In genomic region chr4:83484500-83485431, GRCh38 we compare ENCODE assay signal across 8 cellular contexts. TPM values are rescaled to one million over a fixed set of nuclear protein-coding genes. Genes with fewer than 3 reads are reported as not detected.
DNase-seq lines count a peak whose midpoint lies in the region; ATAC-seq, FAIRE-seq and TF ChIP-seq lines count a peak whose summit lies in the region.

Gene ABRAXAS1, minus strand, starts transcription at chr4:83485100. Its CDS starts 28 bp downstream, at chr4:83485072.

- CTCF ChIA-PET in H1 (lab: Charles Lee; ENCODE audit: partially characterized antibody) = interaction anchor here (0.6 to 1.2 kb wide), 3 partner anchors 10 to 396 kb away, joined by 3 read pairs; no protein-coding TSS in a partner anchor

- DNase-seq in COLO829 (ENCODE audit: low spot score) = peak; percentile 97
- peak; percentile 93 for DNase-seq in HT1080 (ENCODE audit: low read depth)
- peak; percentile 91 to 96 for DNase-seq in NOMO-1 (lab: John Stamatoyannopoulos, UW; ENCODE audit: unreplicated experiment in 2 of 2)
- peak; percentile 78 to 93 (median 81) for DNase-seq in activated CD8-positive, alpha-beta memory T cell treated with anti-CD3 and anti-CD28 coated beads for 48 hours (ENCODE audit: low read depth in 2 of 3, low spot score in 2 of 3)
- peak; percentile 87 to 92 for DNase-seq in H1 (ENCODE audit: low read depth in 1 of 2, low spot score in 2 of 2)
- DNase-seq in mesendoderm = peak; percentile 98
- peak; percentile 96 for DNase-seq in stimulated activated CD8-positive, alpha-beta memory T cell treated with anti-CD3 and anti-CD28 coated beads, Interleukin-12 subunit alpha, Interleukin-12 subunit beta, amount 100 ng/mL, for 4 hours (ENCODE audit: low read depth)

- peak; percentile 94 for ATAC-seq in GM21367 (IDR thresholded peaks at IDR 0.05; ENCODE audit: unreplicated experiment)

- H4K20me1 ChIP-seq in H1 (replicated peaks in 1 of 2; ENCODE audit: control insufficient read depth in 1 of 2, insufficient read depth in 2 of 2, low read length in 2 of 2) = no peaks in the 10 kb centered on the region

- no peak within 1 kb of the TSS for H2BK120ac ChIP-seq in H1 (replicated peaks; ENCODE audit: low read depth, low read length)
- no peak within 1 kb of the TSS for H2BK120ac ChIP-seq in mesendoderm (ENCODE audit: low read depth, low read length)

- H3K4ac ChIP-seq in H1 (replicated peaks; ENCODE audit: insufficient read length, low read depth, low read length) = no peak within 1 kb of the TSS
- H3K4ac ChIP-seq in mesendoderm (ENCODE audit: low read depth, low read length) = peak within 1 kb of the TSS; percentile 4

- H4K91ac ChIP-seq in H1 (replicated peaks; ENCODE audit: insufficient read length, low read length) = no peak within 1 kb of the TSS

- no peak within 1 kb of the TSS for H3K14ac ChIP-seq in H1 (ENCODE audit: insufficient read length)

- H3K56ac ChIP-seq in H1 (replicated peaks; ENCODE audit: insufficient read length, low read depth, low read length) (no peak within 1 kb of the TSS), mesendoderm (ENCODE audit: low read length) (peak within 1 kb of the TSS; percentile 98)

- H2BK15ac ChIP-seq in H1 (ENCODE audit: low read length) (no peak within 1 kb of the TSS), mesendoderm (replicated peaks; ENCODE audit: low read depth) (no peak within 1 kb of the TSS)

- H3K18ac ChIP-seq in H1 (ENCODE audit: extremely low read depth, low read length) (0 out of 2 replicates have a peak within 1 kb of the TSS, but pooled peaks have one; percentile 78), mesendoderm (ENCODE audit: low read length) (peak within 1 kb of the TSS; percentile 69)

- no peaks in the 10 kb centered on the region for H3K9me3 ChIP-seq in H1 (ENCODE audit: insufficient read depth in 2 of 2, low read depth in 1 of 2, low read length in 1 of 2)

- H2AK5ac ChIP-seq in H1 (ENCODE audit: low read depth, low read length) (no peak within 1 kb of the TSS), mesendoderm (ENCODE audit: low read length) (no peak within 1 kb of the TSS)

- H2BK5ac ChIP-seq in H1 (ENCODE audit: low read depth, low read length) = no peak within 1 kb of the TSS
- no peak within 1 kb of the TSS for H2BK5ac ChIP-seq in mesendoderm (ENCODE audit: low read length)

- peaks cover 7% of the 10 kb centered on the region; the same call in 1 of the 2 replicates for H3K23me2 ChIP-seq in H1 (ENCODE audit: low read depth, low read length)

- TF ChIP-seq POLR2A in H1 (IDR thresholded peaks at IDR 0.05; ENCODE audit: control extremely low read depth in 1 of 2, low read depth in 2 of 2, low read length in 2 of 2) = peak; percentile 54 to 84

- H3K4me1 ChIP-seq in H1 (replicated peaks in 1 of 4; ENCODE audit: control insufficient read depth in 3 of 4, insufficient read depth in 4 of 4, low read length in 3 of 4) (peaks cover 0 to 2% (median 0%) of the 10 kb centered on the region in 4 experiments; a peak in 3 of 7 replicates), mesendoderm (ENCODE audit: control insufficient read depth, low read depth, low read length) (no peaks in the 10 kb centered on the region)

- no peaks in the 10 kb centered on the region for H3K79me1 ChIP-seq in H1 (ENCODE audit: low read depth, low read length)
- H3K79me1 ChIP-seq in mesendoderm (ENCODE audit: low read length) = no peaks in the 10 kb centered on the region

- TF ChIP-seq CTCF in H1 (IDR thresholded peaks at IDR 0.05; ENCODE audit: control extremely low read depth in 1 of 3, insufficient read depth in 1 of 3, low read depth in 1 of 3, low read length in 3 of 3) = no peak

- H2AFZ ChIP-seq in H1 (ENCODE audit: low read length) = peak within 1 kb of the TSS; percentile 100

- no peak for TF ChIP-seq EP300 in H1 (IDR thresholded peaks at IDR 0.05; ENCODE audit: borderline replicate concordance in 1 of 2, low read depth in 2 of 2, low read length in 2 of 2)

- H4K8ac ChIP-seq in H1 (ENCODE audit: extremely low read depth, insufficient read depth, low read length) (peak within 1 kb of the TSS; percentile 81), mesendoderm (ENCODE audit: low read depth, low read length) (no peak within 1 kb of the TSS)

- H2BK12ac ChIP-seq in H1 (ENCODE audit: low read depth, low read length) = no peak within 1 kb of the TSS

- POLR2A ChIA-PET in H1 (lab: Charles Lee; ENCODE audit: partially characterized antibody) = interaction anchor here (0.9 to 1.3 kb wide), 3 partner anchors 10 to 1098 kb away, joined by 3 to 4 read pairs (median 3); partner anchors contain the start of gene HPSE

- H3K27ac ChIP-seq in H1 (ENCODE audit: low read depth, low read length) (0 out of 2 replicates have a peak within 1 kb of the TSS, but pooled peaks have one; percentile 44), mesendoderm (ENCODE audit: low read depth, low read length) (peak within 1 kb of the TSS; percentile 94)

- H4K5ac ChIP-seq in H1 (ENCODE audit: insufficient read length, low read depth, low read length) (peak within 1 kb of the TSS; percentile 46), mesendoderm (ENCODE audit: low read length) (no peak within 1 kb of the TSS)

- H3K79me2 ChIP-seq in H1 (ENCODE audit: control insufficient read depth in 1 of 2, insufficient read depth in 2 of 2, low read length in 2 of 2) (no peaks in the 10 kb centered on the region), mesendoderm (ENCODE audit: control insufficient read depth, insufficient read depth, low read length) (no peaks in the 10 kb centered on the region)

- H3K4me2 ChIP-seq in H1 (ENCODE audit: insufficient read depth in 1 of 2, low read depth in 2 of 2, low read length in 2 of 2) (peak within 1 kb of the TSS; percentile 55 to 87), mesendoderm (ENCODE audit: low read length) (peak within 1 kb of the TSS; percentile 76)

- 4% methylated on average over 31 of the region's 93 CpGs; no CpG with 5 or more reads in 1 of the 2 experiments for WGBS in H1 (ENCODE audit: extremely low coverage in 1 of 2, insufficient coverage in 1 of 2, insufficient read length in 1 of 2, insufficient replicate concordance in 2 of 2, low coverage in 1 of 2, low lambda C conversion rate in 2 of 2, missing lambda C conversion rate in 1 of 2), 2 experiments
- WGBS in mesendoderm (ENCODE audit: extremely low coverage, insufficient coverage, low lambda C conversion rate) = no CpG with 5 or more reads among the region's 93 CpGs

- H3K23ac ChIP-seq in H1 (ENCODE audit: insufficient read length) = no peak within 1 kb of the TSS
- H3K23ac ChIP-seq in mesendoderm (ENCODE audit: low read length) = peak within 1 kb of the TSS; percentile 11

- peaks cover 0 to 4% (median 2%) of the 10 kb centered on the region in 4 experiments; a peak in 2 of 8 replicates for H3K36me3 ChIP-seq in H1 (ENCODE audit: control insufficient read depth in 2 of 4, insufficient read depth in 4 of 4, low read length in 3 of 4)
- H3K36me3 ChIP-seq in mesendoderm (ENCODE audit: control insufficient read depth, insufficient read depth, low read length) = no peaks in the 10 kb centered on the region

- H3K27me3 ChIP-seq in H1 (replicated peaks in 1 of 4; ENCODE audit: control insufficient read depth in 3 of 4, extremely low read depth in 1 of 4, insufficient read depth in 3 of 4, low read length in 3 of 4) = peaks cover 0 to 9% (median 1%) of the 10 kb centered on the region in 4 experiments; a peak in 2 of 7 replicates
- H3K27me3 ChIP-seq in mesendoderm (ENCODE audit: insufficient read depth, low read length, poor library complexity) = no peaks in the 10 kb centered on the region

- H3K9ac ChIP-seq in H1 (replicated peaks in 1 of 4; ENCODE audit: extremely low read depth in 1 of 4, low read depth in 3 of 4, low read length in 3 of 4) (peak within 1 kb of the TSS; percentile 26 to 68 (median 64); a peak in 6 of 7 replicates), mesendoderm (ENCODE audit: low read length) (peak within 1 kb of the TSS; percentile 91)

- TF ChIP-seq RAD21 in H1 (IDR thresholded peaks at IDR 0.05 in 1 of 2, conservative IDR thresholded peaks at IDR 0.05 in 1 of 2; ENCODE audit: low read depth in 2 of 2, low read length in 2 of 2) = no peak

- no peak for FAIRE-seq in H1 (lab: Jason Lieb, UNC)

- H3K4me3 ChIP-seq in H1 (ENCODE audit: extremely low read depth in 1 of 4, insufficient read depth in 2 of 4, low read depth in 3 of 4, low read length in 4 of 4) = peak within 1 kb of the TSS; percentile 45 to 88 (median 63)
- H3K4me3 ChIP-seq in mesendoderm (ENCODE audit: low read length) = peak within 1 kb of the TSS; percentile 90

- H2BK20ac ChIP-seq in H1 (ENCODE audit: low read length) = no peak within 1 kb of the TSS

TF ChIP-seq in H1, 55 proteins besides CTCF, POLR2A, EP300 and RAD21 (continues in another document):
- TF ChIP-seq BRCA1 (IDR thresholded peaks at IDR 0.05; ENCODE audit: low read depth, low read length) = no peak
- no peak for TF ChIP-seq SP1 (IDR thresholded peaks at IDR 0.05; ENCODE audit: low read depth, low read length)
- 0 out of 2 replicates have a peak, but pooled peaks have one; percentile 8 for TF ChIP-seq MAFK (IDR thresholded peaks at IDR 0.05; ENCODE audit: low read depth, low read length)
- peak; percentile 61 for TF ChIP-seq RNF2 (IDR thresholded peaks at IDR 0.05; ENCODE audit: borderline replicate concordance, low read depth, low read length, missing control alignments, poor library complexity, severe bottlenecking)
- peak; percentile 87 for TF ChIP-seq ASH2L (IDR thresholded peaks at IDR 0.05; ENCODE audit: low read length)
- TF ChIP-seq ZNF274 (IDR thresholded peaks at IDR 0.05; ENCODE audit: borderline replicate concordance, extremely low read depth, low read length) = no peak
- no peak; the same call in 1 of the 2 replicates for TF ChIP-seq SP4 (IDR thresholded peaks at IDR 0.05; ENCODE audit: low read length)
- TF ChIP-seq POU5F1 (IDR thresholded peaks at IDR 0.05; ENCODE audit: low read depth, low read length) = no peak
- no peak for TF ChIP-seq RXRA (IDR thresholded peaks at IDR 0.05; ENCODE audit: insufficient read depth, low read depth, low read length)
- no peak for TF ChIP-seq RFX5 (IDR thresholded peaks at IDR 0.05; ENCODE audit: borderline replicate concordance, low read depth, low read length)
- peak; percentile 96 for TF ChIP-seq POLR2AphosphoS5 (IDR thresholded peaks at IDR 0.05; ENCODE audit: low read depth, low read length)

RNA-seq across cellular contexts. Expression of gene ABRAXAS1, which starts in this region (rescaled TPM):
- total RNA-seq in HT1080 (2014; rRNA removed; shearing (Covaris generic)) = 11.8 and 14.6 TPM in 2 replicates
- 20.9 and 26.9 TPM in 2 replicates for polyA plus RNA-seq in HT1080 (2015; cell fraction: cytosol; rRNA removed)
- 17.1 and 21.4 TPM in 2 replicates for polyA plus RNA-seq in HT1080 (2015; cell fraction: nucleus; rRNA removed)
- total RNA-seq in H1 (2021; fragmentation: NEBNext Ultra II Directional; extraction: Animal tissue kit (Norgen Biotek cat#: 25700)) = 28.6 and 32.1 TPM in 2 replicates
- 5.5 and 11.4 TPM in 2 replicates for polyA plus RNA-seq in H1 (2011; rRNA removed)
- polyA plus RNA-seq in H1 (2011; cell fraction: cytosol; rRNA removed) = 11.5 TPM
- 7.7 TPM for polyA plus RNA-seq in H1 (2011; cell fraction: nucleus; rRNA removed)
- polyA plus RNA-seq in H1 (2012, experiment 1 of 2) = 10.6 to 16.2 TPM (median 12.0 TPM) in 4 replicates
- 1.2 TPM for polyA plus RNA-seq in H1 (2012, experiment 2 of 2)
- 31.9 TPM for polyA plus RNA-seq in H1 (2013, experiment 1 of 2)
- polyA plus RNA-seq in H1 (2013, experiment 2 of 2) = 31.6 TPM
- 13.8 and 25.8 TPM in 2 replicates for polyA minus RNA-seq in H1 (2011; rRNA and poly(A)+ RNA removed)
- 18.1 TPM for polyA minus RNA-seq in H1 (2011; cell fraction: cytosol; rRNA and poly(A)+ RNA removed)
- 44.2 TPM for polyA minus RNA-seq in H1 (2011; cell fraction: nucleus; rRNA and poly(A)+ RNA removed)
- 13.9 TPM for polyA plus RNA-seq in mesendoderm (2013, experiment 1 of 2)
- 12.9 TPM for polyA plus RNA-seq in mesendoderm (2013, experiment 2 of 2)

Comparison
In these comparisons a context has a peak if more than half of its experiments do, and no peak if none do; other contexts are left out.
1. Peak in every context shown above with its lines: DNase-seq, ATAC-seq, H3K4me3 ChIP-seq and H3K27ac ChIP-seq.